In the genomic region with DNA sequence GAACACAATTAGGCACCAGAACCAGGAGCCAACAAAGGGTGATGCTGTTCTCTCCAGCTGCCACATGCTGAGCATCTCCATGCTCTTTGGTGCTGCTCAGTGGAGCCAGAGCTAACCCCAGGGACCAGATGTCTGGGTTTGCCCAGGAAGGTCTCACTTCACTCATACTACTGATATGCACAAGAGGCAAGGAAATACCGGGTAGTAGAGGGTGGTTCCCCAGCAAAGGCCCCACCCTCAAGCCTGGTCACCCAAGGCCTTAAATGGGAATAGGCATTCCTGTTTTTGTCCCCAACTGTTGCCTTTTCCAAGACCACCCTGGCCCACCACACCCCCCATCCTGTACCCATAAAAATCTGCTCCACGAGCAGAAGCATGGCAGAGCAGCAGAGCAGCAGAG, we compare ENCODE assay signal across 20 cellular contexts.
DNase-seq lines count a peak whose midpoint lies in the region; ATAC-seq and TF ChIP-seq lines count a peak whose summit lies in the region.
"Had no signal": no experiment of that assay in that cellular context is flagged by ENCODE, and none has a peak within 500 bp of the region (broad histone marks: within the 10 kb centered on the region; RNA-seq: fewer than 3 reads in every experiment).

No MANE protein-coding gene starts in this region.

- H3K4me3 ChIP-seq in lower leg skin (ENCODE audit: low read depth, poor library complexity, severe bottlenecking), result no peak overlapping the region
- H3K4me3 ChIP-seq: gastroesophageal sphincter, SJCRH30, thoracic aorta had no signal

- DNase-seq in GM10248 (ENCODE audit: extremely low spot score) (peak; percentile 40), lower leg skin (ENCODE audit: low spot score in 2 of 2) (no peak), HPDE6-E6E7 (ENCODE audit: extremely low spot score) (no peak)
- no peak for DNase-seq in activated T-helper 2 cell treated with anti-CD3 and anti-CD28 coated beads, Interferon-gamma antibody, Interleukin-2, Interleukin-4, amounts not matched to agents 10 μg/mL and 5 μg/mL and 100 μg/mL, durations not matched to agents 14 hours and 24 hours and 36 hours (ENCODE audit: low spot score)
- DNase-seq: C1 segment of cervical spinal cord; H9; left ventricle myocardium superior; NCI-H1092 treated with DMSO at 0.1 percent for 48 hours; NCI-H82; posterior cingulate gyrus; SJCRH30; stimulated activated CD4-positive, alpha-beta T cell treated with anti-CD3 and anti-CD28 coated beads, Interleukin-4, amount 100 ng/mL, for 24 hours had no signal

- TF ChIP-seq POLR2A in lower leg skin (IDR thresholded peaks at IDR 0.05), result no peak

- peak overlapping the region; percentile 64 for H3K27ac Mint-ChIP-seq in activated T-helper 2 cell treated with anti-CD3 and anti-CD28 coated beads, Interferon-gamma antibody, Interleukin-2, Interleukin-4, amounts not matched to agents 10 μg/mL and 5 μg/mL and 100 μg/mL, durations not matched to agents 14 hours and 24 hours and 36 hours
- H3K27ac Mint-ChIP-seq: H9, WTC11 had no signal

- no peak for TF ChIP-seq CTCF in GM10248 (IDR thresholded peaks at IDR 0.05; ENCODE audit: control extremely low read depth, extremely low read depth, low read depth, missing control alignments)
- no peak for TF ChIP-seq CTCF in lower leg skin (IDR thresholded peaks at IDR 0.05)

- H3K4me3 Mint-ChIP-seq in activated T-helper 2 cell treated with anti-CD3 and anti-CD28 coated beads, Interferon-gamma antibody, Interleukin-2, Interleukin-4, amounts not matched to agents 10 μg/mL and 5 μg/mL and 100 μg/mL, durations not matched to agents 14 hours and 24 hours and 36 hours (ENCODE audit: low read depth), result no peak overlapping the region
- H3K4me3 Mint-ChIP-seq: activated naive CD4-positive, alpha-beta T cell treated with anti-CD3 and anti-CD28 coated beads, Interleukin-2, amount 50 U/mL, for 24 hours; H9; WTC11 had no signal

- intact Hi-C loops in activated T-helper 2 cell treated with anti-CD3 and anti-CD28 coated beads, Interferon-gamma antibody, Interleukin-2, Interleukin-4, amounts not matched to agents 10 μg/mL and 5 μg/mL and 100 μg/mL, durations not matched to agents 14 hours and 24 hours and 36 hours (cut with micrococcal nuclease), result loop anchor here (2.0 kb wide), 1 partner anchor 16 kb away; no protein-coding TSS in a partner anchor
- intact Hi-C loops in lower leg skin (cut with DNase I; ENCODE audit: low total_unique reads), result no loop called here

- ATAC-seq in GM18870 (IDR thresholded peaks at IDR 0.05; ENCODE audit: unreplicated experiment) (peak; percentile 52), HG02798 (IDR thresholded peaks at IDR 0.05; ENCODE audit: poor library complexity, unreplicated experiment) (peak; percentile 41), GM21526 (IDR thresholded peaks at IDR 0.05; ENCODE audit: low FRiP score, unreplicated experiment) (no peak), HG03095 (IDR thresholded peaks at IDR 0.05; ENCODE audit: unreplicated experiment) (no peak)
- ATAC-seq: gastroesophageal sphincter, left ventricle myocardium superior, WTC11 had no signal

- POLR2A ChIA-PET in GM10248 (lab: Yijun Ruan, JAX), result no interaction called here

- H3K36me3 Mint-ChIP-seq in activated T-helper 2 cell treated with anti-CD3 and anti-CD28 coated beads, Interferon-gamma antibody, Interleukin-2, Interleukin-4, amounts not matched to agents 10 μg/mL and 5 μg/mL and 100 μg/mL, durations not matched to agents 14 hours and 24 hours and 36 hours (ENCODE audit: low read depth), result peaks cover 35% of the 10 kb centered on the region
- H3K36me3 Mint-ChIP-seq: activated naive CD4-positive, alpha-beta T cell treated with anti-CD3 and anti-CD28 coated beads, Interleukin-2, amount 50 U/mL, for 24 hours had no signal

- WGBS in lower leg skin, 2 donors, result 91 to 94% methylated on average over 2 of the region's 2 CpGs

- peaks cover 62% of the 10 kb centered on the region for H3K4me1 Mint-ChIP-seq in activated T-helper 2 cell treated with anti-CD3 and anti-CD28 coated beads, Interferon-gamma antibody, Interleukin-2, Interleukin-4, amounts not matched to agents 10 μg/mL and 5 μg/mL and 100 μg/mL, durations not matched to agents 14 hours and 24 hours and 36 hours (ENCODE audit: low read depth)
- H3K4me1 Mint-ChIP-seq: H9, WTC11 had no signal

- peaks cover 8% of the 10 kb centered on the region for H3K9me3 Mint-ChIP-seq in activated T-helper 2 cell treated with anti-CD3 and anti-CD28 coated beads, Interferon-gamma antibody, Interleukin-2, Interleukin-4, amounts not matched to agents 10 μg/mL and 5 μg/mL and 100 μg/mL, durations not matched to agents 14 hours and 24 hours and 36 hours
- H3K9me3 Mint-ChIP-seq: activated naive CD4-positive, alpha-beta T cell treated with anti-CD3 and anti-CD28 coated beads, Interleukin-2, amount 50 U/mL, for 24 hours had no signal

- CTCF ChIA-PET in GM10248 (lab: Yijun Ruan, JAX), result interaction anchor here (0.9 to 1.4 kb wide), 4 partner anchors 10 to 319 kb away, joined by 3 to 4 read pairs (median 3); no protein-coding TSS in a partner anchor

- H3K27me3 Mint-ChIP-seq in activated T-helper 2 cell treated with anti-CD3 and anti-CD28 coated beads, Interferon-gamma antibody, Interleukin-2, Interleukin-4, amounts not matched to agents 10 μg/mL and 5 μg/mL and 100 μg/mL, durations not matched to agents 14 hours and 24 hours and 36 hours (ENCODE audit: low read depth), result no peaks in the 10 kb centered on the region
- H3K27me3 Mint-ChIP-seq: activated naive CD4-positive, alpha-beta T cell treated with anti-CD3 and anti-CD28 coated beads, Interleukin-2, amount 50 U/mL, for 24 hours had no signal

Comparison
In these comparisons a context has a peak if more than half of its experiments do, and no peak if none do; other contexts are left out.
1. ATAC-seq: peak in GM18870 (single experiment) and HG02798 (single experiment); none in GM21526 (single experiment) and HG03095 (single experiment).